In the genomic region with DNA sequence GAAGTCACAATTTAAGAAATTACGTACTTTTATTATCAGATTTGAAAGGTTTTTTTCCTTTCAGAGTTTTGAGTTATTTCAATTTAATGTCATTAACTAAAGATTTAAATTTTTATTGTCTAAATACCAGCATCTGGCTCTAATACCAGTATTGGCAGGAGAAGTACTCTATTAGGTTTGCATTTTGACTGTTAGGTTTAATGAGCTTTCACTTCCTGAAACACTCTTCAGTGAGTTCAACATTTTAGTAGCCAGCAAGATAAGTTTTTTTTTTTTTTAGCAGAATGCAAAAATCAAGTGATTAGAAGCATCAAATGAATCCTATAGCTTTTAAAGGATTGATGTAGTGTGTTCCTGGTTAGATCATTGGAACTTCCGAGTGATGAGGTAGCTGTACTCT, we compare ENCODE assay signal across 32 cellular contexts. TPM values are rescaled to one million over a fixed set of nuclear protein-coding genes. Genes with fewer than 3 reads are reported as not detected.
DNase-seq lines count a peak whose midpoint lies in the region; ATAC-seq and TF ChIP-seq lines count a peak whose summit lies in the region.
"Had no signal": no experiment of that assay in that cellular context is flagged by ENCODE, and none has a peak within 500 bp of the region (broad histone marks: within the 10 kb centered on the region; RNA-seq: fewer than 3 reads in every experiment).

No MANE protein-coding gene starts in this region.

- DNase-seq in NCI-H1694 treated with DMSO at 0.1 percent for 48 hours (lab: John Stamatoyannopoulos, UW) = peak; percentile 6
- no peak for DNase-seq in NCI-H1694 (lab: John Stamatoyannopoulos, UW)
- DNase-seq in OCI-LY7 (ENCODE audit: low spot score) = peak; percentile 46
- DNase-seq in naive B cell = no peak
- DNase-seq in activated CD8-positive, alpha-beta memory T cell treated with anti-CD3 and anti-CD28 coated beads, Interleukin-2, amount 50 U/mL, for 4 hours = no peak
- DNase-seq: activated CD4-positive, alpha-beta T cell treated with anti-CD3 and anti-CD28 coated beads for 4 hours; activated naive CD4-positive, alpha-beta T cell treated with anti-CD3 and anti-CD28 coated beads for 36 hours; activated T-cell treated with anti-CD3 and anti-CD28 coated beads, Interleukin-2, amount 50 U/mL, for 48 hours; CD4-positive, alpha-beta T cell; colonic mucosa; EL; hippocampal formation; left lung; naive thymus-derived CD8-positive, alpha-beta T cell; NCI-H187 treated with DMSO at 0.1 percent for 48 hours; NCI-H69; SJCRH30; stimulated activated CD4-positive, alpha-beta T cell treated with anti-CD3 and anti-CD28 coated beads, Interleukin-1b, Interleukin-23, amount 100 ng/mL, for 48 hours; T-helper 1 cell; upper lobe of right lung had no signal

- H3K4me1 ChIP-seq in Loucy (ENCODE audit: insufficient read depth, low read length, poor library complexity, severe bottlenecking) (peaks cover 34% of the 10 kb centered on the region), OCI-LY7 (ENCODE audit: insufficient read depth, low read length, poor library complexity, severe bottlenecking) (peaks cover 12% of the 10 kb centered on the region)
- H3K4me1 ChIP-seq: breast epithelium, colonic mucosa, HAP-1, left lung, SJCRH30, upper lobe of right lung had no signal

- H3K9me3 Mint-ChIP-seq in naive B cell = no peaks in the 10 kb centered on the region
- H3K9me3 Mint-ChIP-seq: activated naive CD4-positive, alpha-beta T cell treated with anti-CD3 and anti-CD28 coated beads for 36 hours; CD4-positive, alpha-beta T cell; IgD-negative memory B cell; mesothelial cell of epicardium; naive thymus-derived CD8-positive, alpha-beta T cell had no signal

- H3K4me3 ChIP-seq in Loucy (ENCODE audit: low read length, poor library complexity, severe bottlenecking) = peak overlapping the region; percentile 46
- H3K4me3 ChIP-seq in OCI-LY7 (ENCODE audit: low read depth, low read length, poor library complexity, severe bottlenecking) = no peak overlapping the region
- H3K4me3 ChIP-seq: breast epithelium, colonic mucosa, HAP-1, left lung, SJCRH30, upper lobe of right lung had no signal

- H2AFZ ChIP-seq in Loucy (ENCODE audit: low read length) (peak overlapping the region; percentile 52; the same call in 1 of the 2 replicates), OCI-LY7 (ENCODE audit: low read length) (no peak overlapping the region)

- no peak for TF ChIP-seq CTCF in Loucy (conservative IDR thresholded peaks at IDR 0.05; ENCODE audit: low read length)
- TF ChIP-seq CTCF in OCI-LY7 (conservative IDR thresholded peaks at IDR 0.05; ENCODE audit: low read length) = no peak

- H4K20me1 ChIP-seq in Loucy (ENCODE audit: insufficient read depth, low read length, poor library complexity, severe bottlenecking) (no peaks in the 10 kb centered on the region), OCI-LY7 (ENCODE audit: insufficient read depth, low read length) (no peaks in the 10 kb centered on the region)

- H3K27me3 ChIP-seq in Loucy (ENCODE audit: insufficient read depth, low read length, poor library complexity, severe bottlenecking) = no peaks in the 10 kb centered on the region
- H3K27me3 ChIP-seq: breast epithelium, colonic mucosa, left lung, SJCRH30, upper lobe of right lung had no signal

- no peaks in the 10 kb centered on the region for H3K9me2 ChIP-seq in Loucy (replicated peaks; ENCODE audit: low read depth, low read length)
- no peaks in the 10 kb centered on the region for H3K9me2 ChIP-seq in OCI-LY7 (ENCODE audit: insufficient read depth, low read length)

- H3K9me3 ChIP-seq in Loucy (ENCODE audit: insufficient read depth, low read depth, low read length) (no peaks in the 10 kb centered on the region), OCI-LY7 (ENCODE audit: low read length) (no peaks in the 10 kb centered on the region)
- H3K9me3 ChIP-seq: breast epithelium, colonic mucosa, HAP-1, left lung, SJCRH30, upper lobe of right lung had no signal

- H3K36me3 ChIP-seq in Loucy (ENCODE audit: insufficient read depth, low read length) (no peaks in the 10 kb centered on the region), OCI-LY7 (ENCODE audit: insufficient read depth, low read length) (peaks cover 37% of the 10 kb centered on the region)
- H3K36me3 ChIP-seq: breast epithelium, colonic mucosa, HAP-1, left lung, SJCRH30 had no signal

- H3K27me3 Mint-ChIP-seq in naive B cell = no peaks in the 10 kb centered on the region
- H3K27me3 Mint-ChIP-seq: CD4-positive, alpha-beta T cell; naive thymus-derived CD8-positive, alpha-beta T cell had no signal

- H3K36me3 Mint-ChIP-seq in naive B cell = peaks cover 0 to 5% of the 10 kb centered on the region in 2 donors
- H3K36me3 Mint-ChIP-seq: IgD-negative memory B cell, mesothelial cell of epicardium had no signal

- intact Hi-C loops in OCI-LY7 (cut with micrococcal nuclease; ENCODE audit: unreplicated experiment) = no loop called here

- no peak overlapping the region for H3K27ac ChIP-seq in OCI-LY7 (ENCODE audit: low read depth, low read length, poor library complexity, severe bottlenecking)
- H3K27ac ChIP-seq: 22Rv1, breast epithelium, colonic mucosa, left lung, SJCRH30, upper lobe of right lung had no signal

- peak; percentile 49 to 68 for ATAC-seq in naive B cell (ENCODE audit: low read depth in 2 of 2)
- no peak for ATAC-seq in HG03565 (IDR thresholded peaks at IDR 0.05; ENCODE audit: unreplicated experiment)
- ATAC-seq in GM19035 (IDR thresholded peaks at IDR 0.05; ENCODE audit: unreplicated experiment) = no peak
- ATAC-seq: esophagus mucosa; left lung; naive thymus-derived CD8-positive, alpha-beta T cell; Panc1; upper lobe of right lung had no signal

- H3K4me2 ChIP-seq in Loucy (ENCODE audit: low read depth, low read length, poor library complexity, severe bottlenecking) (peak overlapping the region; percentile 65), OCI-LY7 (ENCODE audit: low read length) (peak overlapping the region; percentile 10)

- peak overlapping the region; percentile 60 for H3K9ac ChIP-seq in Loucy (ENCODE audit: low read depth, low read length, poor library complexity, severe bottlenecking)

- no peaks in the 10 kb centered on the region for H3K79me2 ChIP-seq in Loucy (ENCODE audit: insufficient read depth, low read length)
- no peaks in the 10 kb centered on the region for H3K79me2 ChIP-seq in OCI-LY7 (ENCODE audit: insufficient read depth, low read depth, low read length)

- H3K4me3 Mint-ChIP-seq in naive B cell = no peak overlapping the region
- H3K4me3 Mint-ChIP-seq: activated naive CD4-positive, alpha-beta T cell treated with anti-CD3 and anti-CD28 coated beads for 36 hours; CD4-positive, alpha-beta T cell; IgD-negative memory B cell; mesothelial cell of epicardium; naive thymus-derived CD8-positive, alpha-beta T cell had no signal

- peaks cover 8 to 16% (median 13%) of the 10 kb centered on the region in 3 donors for H3K4me1 Mint-ChIP-seq in naive B cell
- H3K4me1 Mint-ChIP-seq: mesothelial cell of epicardium had no signal

- POLR2A ChIA-PET in OCI-LY7 (lab: Charles Lee) = interaction anchor here (0.5 to 1.1 kb wide), 6 partner anchors 10 to 1711 kb away, joined by 3 to 5 read pairs (median 4); no protein-coding TSS in a partner anchor

- no peaks in the 10 kb centered on the region for H3F3A ChIP-seq in Loucy (ENCODE audit: low read depth)

- no TSS peak for BruUV-seq in OCI-LY7 (replicated peaks; lab: Mats Ljungman, UMichigan)

- no peak overlapping the region for H3K27ac Mint-ChIP-seq in naive B cell
- H3K27ac Mint-ChIP-seq: activated naive CD4-positive, alpha-beta T cell treated with anti-CD3 and anti-CD28 coated beads for 36 hours; CD4-positive, alpha-beta T cell; IgD-negative memory B cell; mesothelial cell of epicardium; naive thymus-derived CD8-positive, alpha-beta T cell had no signal

- CTCF ChIA-PET in OCI-LY7 (lab: Charles Lee; ENCODE audit: unreplicated experiment) = no interaction called here

RNA-seq across cellular contexts. Expression of a gene that starts 34.0 kb away (rescaled TPM):
- total RNA-seq in OCI-LY7 (2014; rRNA removed; shearing (Covaris generic)) = not detected in 2 replicates
- not detected in 2 replicates for total RNA-seq in OCI-LY7 (2022)
- not detected for polyA plus RNA-seq in naive B cell (ENCODE audit: low read depth in 6 of 6)
- total RNA-seq: activated CD8-positive, alpha-beta memory T cell treated with anti-CD3 and anti-CD28 coated beads for 36 hours; activated naive CD4-positive, alpha-beta T cell treated with anti-CD3 and anti-CD28 coated beads for 36 hours; CD4-positive, alpha-beta T cell; esophagus mucosa; left lung; MCF 10A; mesothelial cell of epicardium; naive thymus-derived CD8-positive, alpha-beta T cell; SJCRH30; upper lobe of right lung had no signal
- polyA plus RNA-seq: IgD-negative memory B cell; naive thymus-derived CD8-positive, alpha-beta T cell had no signal

Comparison
In these comparisons a context has a peak if more than half of its experiments do, and no peak if none do; other contexts are left out.
1. DNase-seq: peak in NCI-H1694 treated with DMSO at 0.1 percent for 48 hours (single experiment) and OCI-LY7 (single experiment); none in NCI-H1694 (single experiment), naive B cell (single experiment) and activated CD8-positive, alpha-beta memory T cell treated with anti-CD3 and anti-CD28 coated beads, Interleukin-2, amount 50 U/mL, for 4 hours (single experiment).
2. ATAC-seq: peak in naive B cell (2 of 2); none in HG03565 (single experiment) and GM19035 (single experiment).